ENCODE assay signal across 8 cellular contexts in the genomic region with DNA sequence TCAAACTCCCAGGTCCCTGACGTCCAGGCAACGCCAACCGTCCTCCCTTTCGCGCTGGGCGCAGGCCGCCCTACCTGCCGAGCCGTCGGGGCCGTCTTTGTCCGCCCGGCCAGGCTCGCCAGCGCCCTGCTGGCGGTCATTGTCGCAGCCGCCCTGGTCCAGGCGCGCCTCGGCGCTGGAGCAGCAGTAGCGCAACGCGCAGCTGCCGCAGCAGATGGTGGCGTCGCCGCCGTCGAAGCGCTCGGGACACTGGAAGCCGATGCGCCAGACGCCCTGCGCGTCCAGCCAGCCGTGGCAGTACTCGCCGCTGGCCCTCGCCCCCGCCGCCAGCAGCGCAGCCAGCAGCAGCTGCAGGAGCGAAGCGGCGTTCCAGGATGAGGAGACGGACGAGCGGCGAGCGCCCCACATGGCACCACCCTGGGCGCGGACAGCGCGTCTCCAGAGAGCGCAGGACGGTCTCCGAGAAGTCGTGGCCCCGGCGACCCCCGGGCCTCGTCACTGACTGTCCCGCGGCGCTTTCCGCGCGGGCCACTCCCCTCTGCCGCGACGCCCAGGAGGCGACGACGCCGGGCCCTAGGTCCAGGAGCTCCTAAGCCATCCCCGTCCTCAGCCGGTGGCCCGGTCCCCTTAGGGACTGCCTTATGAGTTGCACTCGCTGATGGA. TPM values are rescaled to one million over a fixed set of nuclear protein-coding genes. Genes with fewer than 3 reads are reported as not detected.
DNase-seq lines count a peak whose midpoint lies in the region; ATAC-seq and TF ChIP-seq lines count a peak whose summit lies in the region.

No MANE protein-coding gene starts in this region.

- H3K36me3 ChIP-seq in CD8-positive, alpha-beta memory T cell (ENCODE audit: insufficient read depth, low read length), result no peaks in the 10 kb centered on the region
- H3K36me3 ChIP-seq in mammary epithelial cell (ENCODE audit: insufficient read depth, low read length), result no peaks in the 10 kb centered on the region

- H3K27ac Mint-ChIP-seq in CD8-positive, alpha-beta memory T cell, result no peak overlapping the region

- whole genome bisulfite sequencing in mammary epithelial cell (ENCODE audit: low coverage, missing lambda C conversion rate), result 22% methylated on average over 9 of the region's 82 CpGs

- no peaks in the 10 kb centered on the region for H3K79me2 ChIP-seq in mammary epithelial cell (ENCODE audit: insufficient read depth, low read length)

- H3K4me1 ChIP-seq in CD8-positive, alpha-beta memory T cell (ENCODE audit: insufficient read depth, low read length), result peaks cover 8% of the 10 kb centered on the region
- peaks cover 21% of the 10 kb centered on the region for H3K4me1 ChIP-seq in mammary epithelial cell (ENCODE audit: insufficient read depth, low read length)

- no peak overlapping the region for H3K9ac ChIP-seq in mammary epithelial cell (ENCODE audit: insufficient read depth, low read length)

- CTCF ChIA-PET in CD8-positive, alpha-beta memory T cell (lab: Charles Lee), result interaction anchor here (0.7 kb wide), 1 partner anchor 221 kb away, joined by 3 read pairs; no protein-coding TSS in a partner anchor
- CTCF ChIA-PET in mammary epithelial cell (lab: Charles Lee; ENCODE audit: low non-redundant PET), result no interaction called here

- peaks cover 11 to 19% (median 15%) of the 10 kb centered on the region in 3 donors for H3K4me1 Mint-ChIP-seq in CD8-positive, alpha-beta memory T cell

- intact Hi-C loops in mammary epithelial cell (cut with micrococcal nuclease), result no loop called here

- no TSS peak for BruUV-seq in mammary epithelial cell (replicated peaks; lab: Mats Ljungman, UMichigan)

- no peaks in the 10 kb centered on the region for H3K9me3 ChIP-seq in CD8-positive, alpha-beta memory T cell (ENCODE audit: low read length)
- H3K9me3 ChIP-seq in mammary epithelial cell (replicated peaks; ENCODE audit: insufficient read depth, low read length), result no peaks in the 10 kb centered on the region

- no peaks in the 10 kb centered on the region for H3K36me3 Mint-ChIP-seq in CD8-positive, alpha-beta memory T cell

- no peak for TF ChIP-seq CTCF in mammary epithelial cell (conservative IDR thresholded peaks at IDR 0.05 in 1 of 2, IDR thresholded peaks at IDR 0.05 in 1 of 2; ENCODE audit: extremely low read depth in 1 of 2, insufficient read depth in 1 of 2, low read depth in 1 of 2, low read length in 2 of 2)

- H2AFZ ChIP-seq in mammary epithelial cell (ENCODE audit: low read depth, low read length), result peak overlapping the region; percentile 71

- in situ Hi-C loops in mammary epithelial cell (cut with MboI; ENCODE audit: low sequenced_read_pairs in 2 of 2), result no loop called here

- H3K4me3 ChIP-seq in CD8-positive, alpha-beta memory T cell (ENCODE audit: low read length), result no peak overlapping the region
- peak overlapping the region in 2 of 3 experiments; percentile 45 to 53 for H3K4me3 ChIP-seq in mammary epithelial cell (replicated peaks in 1 of 3; ENCODE audit: insufficient read depth in 1 of 3, low read depth in 2 of 3, low read length in 3 of 3)

- POLR2A ChIA-PET in CD8-positive, alpha-beta memory T cell (lab: Charles Lee), result no interaction called here

- no peaks in the 10 kb centered on the region for H3K9me3 Mint-ChIP-seq in CD8-positive, alpha-beta memory T cell

- H3K4me2 ChIP-seq in mammary epithelial cell (ENCODE audit: insufficient read depth, low read depth, low read length), result peak overlapping the region; percentile 95

- dilution Hi-C loops in mammary epithelial cell (cut with HindIII; ENCODE audit: low sequenced_read_pairs), result no loop called here

- no peak overlapping the region for H3K27ac ChIP-seq in CD8-positive, alpha-beta memory T cell (ENCODE audit: low read depth, low read length)
- no peak overlapping the region for H3K27ac ChIP-seq in mammary epithelial cell (ENCODE audit: insufficient read depth, low read depth, low read length)

- peak in 1 of 5 donors; percentile 29 for DNase-seq in CD8-positive, alpha-beta memory T cell
- DNase-seq in NCI-H1092 treated with DMSO at 0.1 percent for 48 hours (lab: John Stamatoyannopoulos, UW), result peak; percentile 52
- peak; percentile 48 for DNase-seq in mammary epithelial cell
- peak; percentile 20 for DNase-seq in midbrain (lab: John Stamatoyannopoulos, UW)
- DNase-seq in inferior parietal cortex (ENCODE audit: extremely low spot score), result no peak
- no peak for DNase-seq in stimulated activated CD4-positive, alpha-beta T cell treated with anti-CD3 and anti-CD28 coated beads, Interleukin-2, amount 100 ng/mL, for 48 hours

- peak overlapping the region in 5 of 7 donors; percentile 20 to 62 (median 47) for H3K4me3 Mint-ChIP-seq in CD8-positive, alpha-beta memory T cell

- no peak for ATAC-seq in HG03159 (IDR thresholded peaks at IDR 0.05; ENCODE audit: unreplicated experiment)
- no peak for ATAC-seq in GM18511 (IDR thresholded peaks at IDR 0.05; ENCODE audit: unreplicated experiment)

- no peaks in the 10 kb centered on the region for H4K20me1 ChIP-seq in mammary epithelial cell (ENCODE audit: insufficient read depth, low read length)

- H3K27me3 ChIP-seq in CD8-positive, alpha-beta memory T cell (ENCODE audit: insufficient read depth, low read length, poor library complexity, severe bottlenecking), result peaks cover 16% of the 10 kb centered on the region
- peaks cover 5% of the 10 kb centered on the region for H3K27me3 ChIP-seq in mammary epithelial cell (ENCODE audit: insufficient read depth, low read length)

- H3K27me3 Mint-ChIP-seq in CD8-positive, alpha-beta memory T cell, result peaks cover 23 to 49% of the 10 kb centered on the region in 2 donors

RNA-seq across cellular contexts. Expression of gene SHISA2, which starts 1.1 kb away (rescaled TPM):
- under 1 TPM in 1 of 2 experiments, not detected in 1; 0.07 TPM for total RNA-seq in CD8-positive, alpha-beta memory T cell
- polyA plus RNA-seq in CD8-positive, alpha-beta memory T cell, result not detected
- under 1 TPM; 0.31 to 0.33 TPM for total RNA-seq in mammary epithelial cell
- polyA plus RNA-seq in mammary epithelial cell, result 0.49 TPM
- polyA minus RNA-seq in mammary epithelial cell, result 1.7 TPM

Comparison
In these comparisons a context has a peak if more than half of its experiments do, and no peak if none do; other contexts are left out.
1. DNase-seq: peak in NCI-H1092 treated with DMSO at 0.1 percent for 48 hours (single experiment), mammary epithelial cell (single experiment) and midbrain (single experiment); none in inferior parietal cortex (single experiment) and stimulated activated CD4-positive, alpha-beta T cell treated with anti-CD3 and anti-CD28 coated beads, Interleukin-2, amount 100 ng/mL, for 48 hours (0 of 2).